ENCODE assay signal across 8 cellular contexts in genomic region chr12:69052613-69053408, GRCh38.
DNase-seq lines count a peak whose midpoint lies in the region; ATAC-seq and TF ChIP-seq lines count a peak whose summit lies in the region.

No MANE protein-coding gene starts in this region.

- H3K27ac ChIP-seq in caudate nucleus (ENCODE audit: low read depth, low read length): no peak overlapping the region

- no peak overlapping the region for H3K27ac Mint-ChIP-seq in activated CD8-positive, alpha-beta T cell treated with anti-CD3 and anti-CD28 coated beads for 36 hours
- H3K27ac Mint-ChIP-seq in activated CD8-positive, alpha-beta T cell treated with anti-CD3 and anti-CD28 coated beads, Interleukin-2, amount 10 ng/mL, durations not matched to agents 7 days and 5 days: no peak overlapping the region

- DNase-seq in activated CD8-positive, alpha-beta T cell treated with anti-CD3 and anti-CD28 coated beads for 36 hours: peak; percentile 87
- DNase-seq in activated CD8-positive, alpha-beta T cell treated with anti-CD3 and anti-CD28 coated beads, Interleukin-2, amount 10 ng/mL, durations not matched to agents 7 days and 5 days: no peak
- DNase-seq in iPS DF 19.7 (ENCODE audit: low read depth, low spot score) (peak; percentile 65), caudate nucleus (lab: John Stamatoyannopoulos, UW) (no peak), DMS79 (lab: John Stamatoyannopoulos, UW) (no peak)
- DNase-seq in stimulated activated CD8-positive, alpha-beta memory T cell treated with anti-CD3 and anti-CD28 coated beads, Interleukin-7, amount 100 ng/mL, for 24 hours (ENCODE audit: low read depth): peak; percentile 16

- intact Hi-C loops in activated CD8-positive, alpha-beta T cell treated with anti-CD3 and anti-CD28 coated beads for 36 hours (cut with micrococcal nuclease): no loop called here

- peaks cover 16% of the 10 kb centered on the region for H3K4me1 Mint-ChIP-seq in activated CD8-positive, alpha-beta T cell treated with anti-CD3 and anti-CD28 coated beads for 36 hours (ENCODE audit: low read depth)
- no peaks in the 10 kb centered on the region for H3K4me1 Mint-ChIP-seq in activated CD8-positive, alpha-beta T cell treated with anti-CD3 and anti-CD28 coated beads, Interleukin-2, amount 10 ng/mL, durations not matched to agents 7 days and 5 days (ENCODE audit: low read depth)

- no peaks in the 10 kb centered on the region for H3K36me3 Mint-ChIP-seq in activated CD8-positive, alpha-beta T cell treated with anti-CD3 and anti-CD28 coated beads for 36 hours (ENCODE audit: low read depth)
- no peaks in the 10 kb centered on the region for H3K36me3 Mint-ChIP-seq in activated CD8-positive, alpha-beta T cell treated with anti-CD3 and anti-CD28 coated beads, Interleukin-2, amount 10 ng/mL, durations not matched to agents 7 days and 5 days (ENCODE audit: low read depth)

- CTCF ChIA-PET in activated CD8-positive, alpha-beta T cell treated with anti-CD3 and anti-CD28 coated beads for 36 hours (lab: Charles Lee): interaction anchor here (0.6 to 3.0 kb wide), 3 partner anchors 9 to 186 kb away, joined by 3 to 9 read pairs (median 4); no protein-coding TSS in a partner anchor
- CTCF ChIA-PET in activated CD8-positive, alpha-beta T cell treated with anti-CD3 and anti-CD28 coated beads, Interleukin-2, amount 10 ng/mL, durations not matched to agents 7 days and 5 days (lab: Charles Lee): interaction anchor here (1.5 kb wide), 1 partner anchor 8 kb away, joined by 3 read pairs; no protein-coding TSS in a partner anchor

- no peaks in the 10 kb centered on the region for H3K9me3 Mint-ChIP-seq in activated CD8-positive, alpha-beta T cell treated with anti-CD3 and anti-CD28 coated beads for 36 hours
- H3K9me3 Mint-ChIP-seq in activated CD8-positive, alpha-beta T cell treated with anti-CD3 and anti-CD28 coated beads, Interleukin-2, amount 10 ng/mL, durations not matched to agents 7 days and 5 days (ENCODE audit: insufficient read depth): no peaks in the 10 kb centered on the region

- no peak overlapping the region for H3K4me3 Mint-ChIP-seq in activated CD8-positive, alpha-beta T cell treated with anti-CD3 and anti-CD28 coated beads for 36 hours
- H3K4me3 Mint-ChIP-seq in activated CD8-positive, alpha-beta T cell treated with anti-CD3 and anti-CD28 coated beads, Interleukin-2, amount 10 ng/mL, durations not matched to agents 7 days and 5 days: no peak overlapping the region

- POLR2A ChIA-PET in activated CD8-positive, alpha-beta T cell treated with anti-CD3 and anti-CD28 coated beads for 36 hours (lab: Charles Lee): interaction anchor here (1.0 kb wide), 1 partner anchor 209 kb away, joined by 3 read pairs; no protein-coding TSS in a partner anchor
- POLR2A ChIA-PET in activated CD8-positive, alpha-beta T cell treated with anti-CD3 and anti-CD28 coated beads, Interleukin-2, amount 10 ng/mL, durations not matched to agents 7 days and 5 days (lab: Charles Lee): no interaction called here

- peak; percentile 94 for ATAC-seq in activated CD8-positive, alpha-beta T cell treated with anti-CD3 and anti-CD28 coated beads for 36 hours
- no peak for ATAC-seq in activated CD8-positive, alpha-beta T cell treated with anti-CD3 and anti-CD28 coated beads, Interleukin-2, amount 10 ng/mL, durations not matched to agents 7 days and 5 days
- ATAC-seq in activated CD4-positive, CD25-positive, alpha-beta regulatory T cell treated with anti-CD3 and anti-CD28 coated beads, Interleukin-2, amount 50 U/mL, for 24 hours: peak; percentile 91 to 96
- ATAC-seq in HG03520 (IDR thresholded peaks at IDR 0.05; ENCODE audit: unreplicated experiment): no peak

- no peak for TF ChIP-seq CTCF in activated CD8-positive, alpha-beta T cell treated with anti-CD3 and anti-CD28 coated beads for 36 hours (IDR thresholded peaks at IDR 0.05)

- peaks cover 35% of the 10 kb centered on the region for H3K27me3 Mint-ChIP-seq in activated CD8-positive, alpha-beta T cell treated with anti-CD3 and anti-CD28 coated beads for 36 hours
- H3K27me3 Mint-ChIP-seq in activated CD8-positive, alpha-beta T cell treated with anti-CD3 and anti-CD28 coated beads, Interleukin-2, amount 10 ng/mL, durations not matched to agents 7 days and 5 days (ENCODE audit: low read depth): peaks cover 2% of the 10 kb centered on the region

Comparison
In these comparisons a context has a peak if more than half of its experiments do, and no peak if none do; other contexts are left out.
1. ATAC-seq: peak in activated CD8-positive, alpha-beta T cell treated with anti-CD3 and anti-CD28 coated beads for 36 hours (single experiment) and activated CD4-positive, CD25-positive, alpha-beta regulatory T cell treated with anti-CD3 and anti-CD28 coated beads, Interleukin-2, amount 50 U/mL, for 24 hours (2 of 2); none in activated CD8-positive, alpha-beta T cell treated with anti-CD3 and anti-CD28 coated beads, Interleukin-2, amount 10 ng/mL, durations not matched to agents 7 days and 5 days (single experiment) and HG03520 (single experiment).
2. DNase-seq: peak in activated CD8-positive, alpha-beta T cell treated with anti-CD3 and anti-CD28 coated beads for 36 hours (single experiment), iPS DF 19.7 (single experiment) and stimulated activated CD8-positive, alpha-beta memory T cell treated with anti-CD3 and anti-CD28 coated beads, Interleukin-7, amount 100 ng/mL, for 24 hours (single experiment); none in activated CD8-positive, alpha-beta T cell treated with anti-CD3 and anti-CD28 coated beads, Interleukin-2, amount 10 ng/mL, durations not matched to agents 7 days and 5 days (single experiment), caudate nucleus (0 of 61) and DMS79 (single experiment).